In genomic region chr11:11391796-11392195, GRCh38 we compare ENCODE assay signal across 10 cellular contexts. TPM values are rescaled to one million over a fixed set of nuclear protein-coding genes. Genes with fewer than 3 reads are reported as not detected.
A peak's percentile ranks its signal among the peaks of the same experiment; 100 is the strongest.
DNase-seq lines count a peak whose midpoint lies in the region; ATAC-seq, FAIRE-seq and TF ChIP-seq lines count a peak whose summit lies in the region.
"Had no signal": no experiment of that assay in that cellular context is flagged by ENCODE, and none has a peak within 500 bp of the region (broad histone marks: within the 10 kb centered on the region; RNA-seq: fewer than 3 reads in every experiment).

No MANE protein-coding gene starts in this region.

- no peak overlapping the region for H3K9ac ChIP-seq in GM12878 (ENCODE audit: control insufficient read depth, insufficient read depth, low read length)

- TF ChIP-seq EP300 in GM12878 (IDR thresholded peaks at IDR 0.05; ENCODE audit: borderline replicate concordance in 1 of 2, control insufficient read depth in 1 of 2, low read depth in 2 of 2, low read length in 2 of 2): no peak

- no peaks in the 10 kb centered on the region for H4K20me1 ChIP-seq in GM12878 (ENCODE audit: control insufficient read depth, insufficient read depth)

- CTCF ChIA-PET in A673 (lab: Charles Lee): no interaction called here
- CTCF ChIA-PET in GM12878 (lab: Yijun Ruan, JAX): no interaction called here

- H2AFZ ChIP-seq in GM12878 (ENCODE audit: control insufficient read depth, low read depth, low read length): no peak overlapping the region

- H3K4me2 ChIP-seq in GM12878 (ENCODE audit: control insufficient read depth, insufficient read depth): no peak overlapping the region

- FAIRE-seq in GM12878 (lab: Jason Lieb, UNC): no peak

- TF ChIP-seq RAD21 in GM12878 (IDR thresholded peaks at IDR 0.05; ENCODE audit: insufficient read depth, low read depth, low read length): no peak

- H3K4me1 ChIP-seq in A673 (ENCODE audit: insufficient read depth, low read length, poor library complexity, severe bottlenecking) (no peaks in the 10 kb centered on the region), GM12878 (ENCODE audit: control insufficient read depth, insufficient read depth, low read length) (no peaks in the 10 kb centered on the region)

- 27% methylated on average over 8 of the region's 8 CpGs for WGBS in GM12878 (ENCODE audit: insufficient coverage, insufficient replicate concordance, low lambda C conversion rate, missing lambda C conversion rate)

- RAD21 ChIA-PET in GM12878 (lab: Charles Lee; ENCODE audit: unreplicated experiment): no interaction called here

- no peaks in the 10 kb centered on the region for H3K79me2 ChIP-seq in GM12878 (ENCODE audit: control insufficient read depth, insufficient read depth, low read length)

- SMC1A ChIA-PET in GM12878 (lab: Charles Lee; ENCODE audit: uncharacterized antibody, unreplicated experiment): no interaction called here

- no peak for TF ChIP-seq CTCF in A673 (conservative IDR thresholded peaks at IDR 0.05; ENCODE audit: low read depth, low read length)
- TF ChIP-seq CTCF in GM12878 (IDR thresholded peaks at IDR 0.05 in 2 of 3, conservative IDR thresholded peaks at IDR 0.05 in 1 of 3; ENCODE audit: control insufficient read depth in 2 of 3, extremely low read depth in 1 of 3, insufficient read depth in 1 of 3, low read depth in 3 of 3, low read length in 3 of 3): no peak

- DNase-seq in A673 (ENCODE audit: low spot score) (peak; percentile 24), HPDE6-E6E7 (ENCODE audit: extremely low spot score) (peak; percentile 66), GM12878 (ENCODE audit: low read depth, low spot score) (no peak), left colon (peak; percentile 42 to 55), NCI-H510A (lab: John Stamatoyannopoulos, UW) (no peak)
- no peak for DNase-seq in stimulated activated CD4-positive, alpha-beta T cell treated with anti-CD3 and anti-CD28 coated beads, Interleukin-4, amount 100 ng/mL, for 24 hours
- no peak for DNase-seq in stimulated activated CD4-positive, alpha-beta T cell treated with anti-CD3 and anti-CD28 coated beads, Interleukin-1b, Interleukin-23, amount 100 ng/mL, for 48 hours
- DNase-seq: activated CD4-positive, alpha-beta T cell treated with anti-CD3 and anti-CD28 coated beads, Interleukin-2, amount 50 U/mL, for 48 hours had no signal

- H3K27ac ChIP-seq in A673 (ENCODE audit: low read depth, low read length, poor library complexity, severe bottlenecking) (no peak overlapping the region), GM12878 (ENCODE audit: control insufficient read depth, insufficient read depth) (no peak overlapping the region)
- H3K27ac ChIP-seq: C4-2B had no signal

- no peak for TF ChIP-seq POLR2A in GM12878 (IDR thresholded peaks at IDR 0.05; ENCODE audit: low read depth, low read length)

- no peaks in the 10 kb centered on the region for H3K27me3 ChIP-seq in A673 (replicated peaks; ENCODE audit: insufficient read depth, low read depth, low read length, poor library complexity)
- no peaks in the 10 kb centered on the region for H3K27me3 ChIP-seq in GM12878 (replicated peaks in 1 of 2; ENCODE audit: control insufficient read depth in 2 of 2, insufficient read depth in 2 of 2, low read length in 1 of 2)

- no peaks in the 10 kb centered on the region for H3K9me3 ChIP-seq in A673 (ENCODE audit: low read depth, low read length, poor library complexity, severe bottlenecking)
- no peaks in the 10 kb centered on the region for H3K9me3 ChIP-seq in GM12878 (replicated peaks; ENCODE audit: control insufficient read depth, insufficient read depth, low read length)

- H3K4me3 ChIP-seq in A673 (ENCODE audit: low read depth, low read length, poor library complexity, severe bottlenecking) (no peak overlapping the region), GM12878 (no peak overlapping the region)

- intact Hi-C loops in A673 (cut with micrococcal nuclease; ENCODE audit: unreplicated experiment) (no loop called here), GM12878 (cut with micrococcal nuclease; ENCODE audit: unreplicated experiment) (no loop called here), left colon (cut with DNase I, micrococcal nuclease) (no loop called here)

- no peaks in the 10 kb centered on the region for H3K36me3 ChIP-seq in A673 (ENCODE audit: insufficient read depth, low read length, poor library complexity, severe bottlenecking)
- no peaks in the 10 kb centered on the region; a peak in 1 of 4 replicates for H3K36me3 ChIP-seq in GM12878 (ENCODE audit: control insufficient read depth in 2 of 2, insufficient read depth in 2 of 2, low read length in 1 of 2)

- POLR2A ChIA-PET in A673 (lab: Charles Lee; ENCODE audit: low non-redundant PET): no interaction called here
- POLR2A ChIA-PET in GM12878 (lab: Charles Lee): no interaction called here

- BruUV-seq in A673 (replicated peaks; lab: Mats Ljungman, UMichigan): no TSS peak
- BruUV-seq in GM12878 (replicated peaks; lab: Mats Ljungman, UMichigan): no TSS peak

- in situ Hi-C loops in GM12878 (cut with MboI): no loop called here

- ATAC-seq in GM12878: peak; percentile 51
- ATAC-seq in left colon: peak; percentile 93
- no peak for ATAC-seq in HG03432 (IDR thresholded peaks at IDR 0.05; ENCODE audit: unreplicated experiment)

TF ChIP-seq in GM12878, 131 proteins besides CTCF, POLR2A, EP300 and RAD21 (continues in another document):
- no peak for TF ChIP-seq TARDBP (IDR thresholded peaks at IDR 0.05; ENCODE audit: borderline replicate concordance)
- no peak for TF ChIP-seq NR2C2 (IDR thresholded peaks at IDR 0.05; ENCODE audit: borderline replicate concordance, control insufficient read depth, insufficient read length, low read depth)
- TF ChIP-seq ATF2 (IDR thresholded peaks at IDR 0.05; ENCODE audit: low read length): no peak
- no peak for TF ChIP-seq BRCA1 (IDR thresholded peaks at IDR 0.05; ENCODE audit: low read depth, low read length)
- TF ChIP-seq PBX3 (IDR thresholded peaks at IDR 0.05; ENCODE audit: insufficient replicate concordance, low read depth, low read length): no peak
- no peak for TF ChIP-seq MYB (IDR thresholded peaks at IDR 0.05; ENCODE audit: borderline replicate concordance, low read depth, low read length)
- TF ChIP-seq CEBPB (IDR thresholded peaks at IDR 0.05; ENCODE audit: borderline replicate concordance in 1 of 2, low read depth in 2 of 2, low read length in 2 of 2): no peak
- no peak for TF ChIP-seq KDM1A (IDR thresholded peaks at IDR 0.05; ENCODE audit: borderline replicate concordance)
- TF ChIP-seq SREBF1 (IDR thresholded peaks at IDR 0.05; ENCODE audit: low read length): no peak

RNA-seq across cellular contexts. Expression of gene CSNK2A3, which starts 38.7 kb away (rescaled TPM):
- 1.1 and 1.4 TPM in 2 replicates for total RNA-seq in A673 (2021)
- 15.5 and 16.5 TPM in 2 replicates for total RNA-seq in GM12878 (2013; cell fraction: nucleolus; rRNA removed)
- total RNA-seq in GM12878 (2014; rRNA removed): 0.90 and 1.3 TPM in 2 replicates
- total RNA-seq in GM12878 (2014; rRNA removed; fragmentation: Illumina TruSeq; extraction: Trizol): 2.1 and 2.5 TPM in 2 replicates
- 0.29 and 0.95 TPM in 2 replicates for total RNA-seq in GM12878 (2021)
- polyA plus RNA-seq in GM12878 (2011; ENCODE audit: low read depth): 4.8 TPM
- 3.2 and 4.7 TPM in 2 replicates for polyA plus RNA-seq in GM12878 (2011; rRNA removed)
- 0.52 and 0.57 TPM in 2 replicates for polyA plus RNA-seq in GM12878 (2011; cell fraction: cytosol; rRNA removed)
- polyA plus RNA-seq in GM12878 (2011; cell fraction: nucleus; rRNA removed): 1.4 and 1.9 TPM in 2 replicates
- 2.7 and 4.5 TPM in 2 replicates for polyA plus RNA-seq in GM12878 (2012)
- polyA plus RNA-seq in GM12878 (2014; fragmentation: Illumina TruSeq; extraction: Trizol): 6.2 and 8.9 TPM in 2 replicates
- polyA plus RNA-seq in GM12878 (2014; fragmentation: Nextera tagmentation; extraction: Ambion mirVana): 1 to 10 TPM; 1.1 to 1.7 TPM
- 0.68 and 0.71 TPM in 2 replicates for polyA plus RNA-seq in GM12878 (2014; rRNA removed)
- 1 to 10 TPM in 1 of 2 experiments, under 1 TPM in 1; 0.99 to 2.0 TPM for polyA plus RNA-seq in GM12878 (2016; fragmentation: Nextera tagmentation; extraction: Ambion mirVana)
- polyA minus RNA-seq in GM12878 (2011; rRNA and poly(A)+ RNA removed): 4.1 and 7.9 TPM in 2 replicates
- 2.3 TPM in 1 of 2 replicates, not detected in the other for polyA minus RNA-seq in GM12878 (2011; cell fraction: cytosol; rRNA and poly(A)+ RNA removed)
- polyA minus RNA-seq in GM12878 (2011; cell fraction: nucleus; rRNA and poly(A)+ RNA removed): 5.6 and 9.6 TPM in 2 replicates
- total RNA-seq in left colon: 1 to 10 TPM in 1 of 2 donors, under 1 TPM in 1; 0.59 to 1.5 TPM

Comparison
In these comparisons a context has a peak if more than half of its experiments do, and no peak if none do; other contexts are left out.
1. DNase-seq: peak in A673 (single experiment), HPDE6-E6E7 (single experiment) and left colon (2 of 2); none in GM12878 (single experiment), stimulated activated CD4-positive, alpha-beta T cell treated with anti-CD3 and anti-CD28 coated beads, Interleukin-4, amount 100 ng/mL, for 24 hours (single experiment), NCI-H510A (single experiment) and stimulated activated CD4-positive, alpha-beta T cell treated with anti-CD3 and anti-CD28 coated beads, Interleukin-1b, Interleukin-23, amount 100 ng/mL, for 48 hours (single experiment).